Comparison of ENCODE assay signal across 10 cellular contexts in genomic region chr11:111417011-111417765, GRCh38. TPM values are rescaled to one million over a fixed set of nuclear protein-coding genes. Genes with fewer than 3 reads are reported as not detected.
A peak's percentile ranks its signal among the peaks of the same experiment; 100 is the strongest.
DNase-seq lines count a peak whose midpoint lies in the region; ATAC-seq, FAIRE-seq and TF ChIP-seq lines count a peak whose summit lies in the region.
"Had no signal": no experiment of that assay in that cellular context is flagged by ENCODE, and none has a peak within 500 bp of the region (broad histone marks: within the 10 kb centered on the region; RNA-seq: fewer than 3 reads in every experiment).

No MANE protein-coding gene starts in this region.

- no peaks in the 10 kb centered on the region for H3K4me1 ChIP-seq in HAP-1

- FAIRE-seq in D721Med (lab: Jason Lieb, UNC): no peak

- H3K9me3 ChIP-seq in HAP-1: no peaks in the 10 kb centered on the region
- H3K9me3 ChIP-seq: thoracic aorta had no signal

- peaks cover 5% of the 10 kb centered on the region for H3K27me3 Mint-ChIP-seq in endothelial cell (ENCODE audit: unreplicated experiment)
- no peaks in the 10 kb centered on the region for H3K27me3 Mint-ChIP-seq in stimulated activated naive CD8-positive, alpha-beta T cell treated with anti-CD3 and anti-CD28 coated beads, Interleukin-15, Interleukin-2, amounts not matched to agents 100 ng/mL and 50 ng/mL, for 24 hours

- ATAC-seq in GM18519 (IDR thresholded peaks at IDR 0.05; ENCODE audit: low FRiP score, unreplicated experiment) (peak; percentile 47), GM21723 (IDR thresholded peaks at IDR 0.05; ENCODE audit: unreplicated experiment) (peak; percentile 71)

- H3K9me3 Mint-ChIP-seq in endothelial cell (ENCODE audit: unreplicated experiment): no peaks in the 10 kb centered on the region
- H3K9me3 Mint-ChIP-seq in stimulated activated naive CD8-positive, alpha-beta T cell treated with anti-CD3 and anti-CD28 coated beads, Interleukin-15, Interleukin-2, amounts not matched to agents 100 ng/mL and 50 ng/mL, for 24 hours: no peaks in the 10 kb centered on the region

- peak overlapping the region; percentile 4 for H3K27ac Mint-ChIP-seq in endothelial cell (ENCODE audit: unreplicated experiment)
- H3K27ac Mint-ChIP-seq in stimulated activated naive CD8-positive, alpha-beta T cell treated with anti-CD3 and anti-CD28 coated beads, Interleukin-15, Interleukin-2, amounts not matched to agents 100 ng/mL and 50 ng/mL, for 24 hours: peak overlapping the region; percentile 83

- DNase-seq in NAMALWA (ENCODE audit: low spot score) (peak; percentile 95), endothelial cell (ENCODE audit: low spot score) (no peak), D721Med (ENCODE audit: insufficient read length, low spot score) (no peak), H7 (no peak), HAP-1 (ENCODE audit: low spot score in 2 of 2) (no peak)

- TF ChIP-seq CTCF in endothelial cell (IDR thresholded peaks at IDR 0.05; ENCODE audit: unreplicated experiment) (no peak), D721Med (IDR thresholded peaks at IDR 0.05; ENCODE audit: insufficient read depth, missing control alignments) (no peak)

- no peaks in the 10 kb centered on the region for H3K27me3 ChIP-seq in H7 (ENCODE audit: control insufficient read depth, insufficient read depth, low read length)
- peaks cover 10% of the 10 kb centered on the region; the same call in 1 of the 2 replicates for H3K27me3 ChIP-seq in HAP-1 (ENCODE audit: low read depth)

- H3K36me3 ChIP-seq in H7 (replicated peaks; ENCODE audit: control insufficient read depth, insufficient read depth, low read length) (no peaks in the 10 kb centered on the region), HAP-1 (replicated peaks) (no peaks in the 10 kb centered on the region)
- H3K36me3 ChIP-seq: thoracic aorta had no signal

- no peak overlapping the region for H3K4me3 ChIP-seq in H7 (ENCODE audit: insufficient read depth, low read depth, low read length)
- no peak overlapping the region for H3K4me3 ChIP-seq in HAP-1
- H3K4me3 ChIP-seq: thoracic aorta had no signal

- no peak overlapping the region for H3K4me3 Mint-ChIP-seq in endothelial cell (ENCODE audit: unreplicated experiment)
- H3K4me3 Mint-ChIP-seq in stimulated activated naive CD8-positive, alpha-beta T cell treated with anti-CD3 and anti-CD28 coated beads, Interleukin-15, Interleukin-2, amounts not matched to agents 100 ng/mL and 50 ng/mL, for 24 hours: peak overlapping the region; percentile 24

- in situ Hi-C loops in HAP-1 (cut with MboI; ENCODE audit: low sequenced_read_pairs): no loop called here

- H3K4me1 Mint-ChIP-seq in endothelial cell (ENCODE audit: unreplicated experiment): peaks cover 16% of the 10 kb centered on the region
- H3K4me1 Mint-ChIP-seq in stimulated activated naive CD8-positive, alpha-beta T cell treated with anti-CD3 and anti-CD28 coated beads, Interleukin-15, Interleukin-2, amounts not matched to agents 100 ng/mL and 50 ng/mL, for 24 hours (ENCODE audit: low read depth): peaks cover 73% of the 10 kb centered on the region

- no peaks in the 10 kb centered on the region for H3K36me3 Mint-ChIP-seq in endothelial cell (ENCODE audit: low read depth, unreplicated experiment)
- H3K36me3 Mint-ChIP-seq in stimulated activated naive CD8-positive, alpha-beta T cell treated with anti-CD3 and anti-CD28 coated beads, Interleukin-15, Interleukin-2, amounts not matched to agents 100 ng/mL and 50 ng/mL, for 24 hours (ENCODE audit: low read depth): no peaks in the 10 kb centered on the region

RNA-seq across cellular contexts. Expression of gene POU2AF1, which starts 38.1 kb away (rescaled TPM):
- not detected for total RNA-seq in endothelial cell (ENCODE audit: unreplicated experiment)
- not detected in 2 replicates for total RNA-seq in H7 (2014; rRNA removed; shearing (Covaris generic))
- total RNA-seq: SK-MEL-5, thoracic aorta had no signal
